In genomic region chr12:110762891-110763290, GRCh38 we compare ENCODE assay signal across 2 cellular contexts.
TF ChIP-seq lines count a peak whose summit lies in the region.

No MANE protein-coding gene starts in this region.

TF ChIP-seq in HEK293T, 16 proteins besides CTCF, POLR2A, EP300 and RAD21:
- TF ChIP-seq PKNOX1 (IDR thresholded peaks at IDR 0.05) (no peak), LEF1 (IDR thresholded peaks at IDR 0.05; ENCODE audit: borderline replicate concordance) (no peak), NFRKB (IDR thresholded peaks at IDR 0.05) (no peak), L3MBTL2 (conservative IDR thresholded peaks at IDR 0.05) (no peak), SP1 (IDR thresholded peaks at IDR 0.05) (no peak), ELF4 (IDR thresholded peaks at IDR 0.05) (no peak), FOXM1 (IDR thresholded peaks at IDR 0.05; ENCODE audit: borderline replicate concordance) (no peak)

TF ChIP-seq in GM12878, 131 proteins besides CTCF, POLR2A, EP300 and RAD21:
- TF ChIP-seq USF2 (IDR thresholded peaks at IDR 0.05; ENCODE audit: borderline replicate concordance, low read depth, low read length) (no peak), HDAC6 (IDR thresholded peaks at IDR 0.05; ENCODE audit: unreplicated experiment) (no peak), KAT2A (conservative IDR thresholded peaks at IDR 0.05; ENCODE audit: control insufficient read depth, low read depth, low read length) (no peak), SIN3A (IDR thresholded peaks at IDR 0.05; ENCODE audit: low read depth, low read length) (no peak), JUND (IDR thresholded peaks at IDR 0.05; ENCODE audit: low read depth, low read length) (no peak), CUX1 (IDR thresholded peaks at IDR 0.05; ENCODE audit: insufficient replicate concordance, low read depth, low read length) (no peak), IKZF1 (conservative IDR thresholded peaks at IDR 0.05) (no peak), STAT3 (IDR thresholded peaks at IDR 0.05; ENCODE audit: low read depth, low read length) (no peak), SREBF1 (IDR thresholded peaks at IDR 0.05; ENCODE audit: low read length) (no peak), YY1 (IDR thresholded peaks at IDR 0.05; ENCODE audit: low read depth, low read length) (no peak)
